ENCODE assay signal across 16 cellular contexts in the genomic region with DNA sequence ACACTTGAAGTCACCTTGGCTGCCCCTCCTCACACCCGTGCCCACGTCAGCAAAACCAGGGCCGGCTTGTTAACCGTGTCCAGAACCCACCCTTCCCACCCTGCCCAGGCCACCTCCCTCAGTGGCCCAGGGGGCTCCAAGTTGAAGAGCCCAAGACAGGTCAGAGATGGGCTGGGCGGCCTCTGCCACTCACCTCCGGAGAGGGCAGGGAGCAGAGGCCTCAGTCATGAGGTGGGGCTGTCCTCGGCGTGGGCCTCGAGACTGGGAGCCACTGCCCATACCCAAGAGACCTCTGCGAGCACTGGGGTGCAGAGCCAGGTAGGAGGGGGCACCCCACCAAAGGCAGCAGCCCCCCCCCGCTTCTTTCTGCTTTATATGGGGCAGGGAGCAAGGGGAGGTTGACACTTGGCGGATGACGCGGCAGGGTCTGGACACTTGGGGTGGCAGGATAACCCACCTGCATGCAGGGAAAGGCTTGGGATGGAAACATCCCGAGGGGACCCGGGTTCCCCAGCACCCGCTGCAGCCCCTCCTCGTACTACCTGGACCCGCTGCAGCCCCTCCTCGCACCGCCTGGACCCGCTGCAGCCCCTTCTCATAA. TPM values are rescaled to one million over a fixed set of nuclear protein-coding genes. Genes with fewer than 3 reads are reported as not detected.
A peak's percentile ranks its signal among the peaks of the same experiment; 100 is the strongest.
DNase-seq lines count a peak whose midpoint lies in the region; ATAC-seq, FAIRE-seq and TF ChIP-seq lines count a peak whose summit lies in the region.
"Had no signal": no experiment of that assay in that cellular context is flagged by ENCODE, and none has a peak within 500 bp of the region (broad histone marks: within the 10 kb centered on the region; RNA-seq: fewer than 3 reads in every experiment).

No MANE protein-coding gene starts in this region.

- TF ChIP-seq POLR2A in HepG2 (IDR thresholded peaks at IDR 0.05; ENCODE audit: insufficient read depth in 1 of 2, low read depth in 2 of 2, low read length in 2 of 2), result no peak

- DNase-seq in chondrocyte (ENCODE audit: low spot score) (peak; percentile 81), HepG2 (ENCODE audit: low spot score) (no peak), sciatic nerve (ENCODE audit: low spot score) (peak; percentile 58), mucosa of gallbladder (ENCODE audit: low spot score) (no peak), A673 (ENCODE audit: low spot score) (no peak), urothelium cell line (ENCODE audit: low spot score) (no peak)
- no peak for DNase-seq in activated T-helper 1 cell treated with anti-CD3 and anti-CD28 coated beads, Interleukin-12 subunit alpha, Interleukin-12 subunit beta, Interleukin-2, Interleukin-4 antibody, amounts not matched to agents 30 ng/mL and 10 ng/mL and 1 ng/mL, durations not matched to agents 14 hours and 24 hours and 36 hours (ENCODE audit: low spot score)
- DNase-seq: activated B cell treated with CpG ODN at 0.5 μM for 24 hours; effector CD8-positive, alpha-beta T cell; GDM1; mesendoderm; NCI-H1694; NCI-H526; PC-9 had no signal

- H3K4me3 ChIP-seq in BLaER1 (no peak overlapping the region), HepG2 (replicated peaks in 1 of 3; ENCODE audit: insufficient read depth in 1 of 3, low read depth in 2 of 3, low read length in 3 of 3) (no peak overlapping the region), A673 (ENCODE audit: low read depth, low read length, poor library complexity, severe bottlenecking) (no peak overlapping the region)
- H3K4me3 ChIP-seq: PC-9 had no signal

- POLR2A ChIA-PET in HepG2 (lab: Yijun Ruan, JAX) (interaction anchor here (1.0 kb wide), 1 partner anchor 37 kb away, joined by 3 read pairs; the partner anchor contains the start of gene SPON2), A673 (lab: Charles Lee; ENCODE audit: low non-redundant PET) (no interaction called here)

- H3K27me3 Mint-ChIP-seq in chondrocyte (ENCODE audit: low read depth), result no peaks in the 10 kb centered on the region
- H3K27me3 Mint-ChIP-seq in activated T-helper 1 cell treated with anti-CD3 and anti-CD28 coated beads, Interleukin-12 subunit alpha, Interleukin-12 subunit beta, Interleukin-2, Interleukin-4 antibody, amounts not matched to agents 30 ng/mL and 10 ng/mL and 1 ng/mL, durations not matched to agents 14 hours and 24 hours and 36 hours (ENCODE audit: insufficient read depth), result no peaks in the 10 kb centered on the region
- H3K27me3 Mint-ChIP-seq: activated B cell treated with CpG ODN at 0.5 μM for 24 hours had no signal

- H2AFZ ChIP-seq in HepG2 (ENCODE audit: low read length), result no peak overlapping the region
- H2AFZ ChIP-seq: parathyroid adenoma, PC-9 had no signal

- no peaks in the 10 kb centered on the region for H3K9me3 Mint-ChIP-seq in chondrocyte (ENCODE audit: low read depth)
- no peaks in the 10 kb centered on the region for H3K9me3 Mint-ChIP-seq in activated T-helper 1 cell treated with anti-CD3 and anti-CD28 coated beads, Interleukin-12 subunit alpha, Interleukin-12 subunit beta, Interleukin-2, Interleukin-4 antibody, amounts not matched to agents 30 ng/mL and 10 ng/mL and 1 ng/mL, durations not matched to agents 14 hours and 24 hours and 36 hours
- H3K9me3 Mint-ChIP-seq: activated B cell treated with CpG ODN at 0.5 μM for 24 hours had no signal

- H3K9me3 ChIP-seq in BLaER1 (no peaks in the 10 kb centered on the region), HepG2 (ENCODE audit: low read length) (no peaks in the 10 kb centered on the region), A673 (ENCODE audit: low read depth, low read length, poor library complexity, severe bottlenecking) (no peaks in the 10 kb centered on the region)

- no peak overlapping the region for H3K4me3 Mint-ChIP-seq in chondrocyte (ENCODE audit: unreplicated experiment)
- H3K4me3 Mint-ChIP-seq in activated T-helper 1 cell treated with anti-CD3 and anti-CD28 coated beads, Interleukin-12 subunit alpha, Interleukin-12 subunit beta, Interleukin-2, Interleukin-4 antibody, amounts not matched to agents 30 ng/mL and 10 ng/mL and 1 ng/mL, durations not matched to agents 14 hours and 24 hours and 36 hours, result no peak overlapping the region
- H3K4me3 Mint-ChIP-seq: activated B cell treated with CpG ODN at 0.5 μM for 24 hours had no signal

- H3K79me2 ChIP-seq in HepG2 (ENCODE audit: insufficient read depth, low read length), result no peaks in the 10 kb centered on the region
- H3K79me2 ChIP-seq: parathyroid adenoma had no signal

- ATAC-seq in HepG2 (no peak), sciatic nerve (no peak)

- H3K9ac ChIP-seq in BLaER1, result no peak overlapping the region
- no peak overlapping the region for H3K9ac ChIP-seq in HepG2 (ENCODE audit: insufficient read depth, low read depth, low read length)
- H3K9ac ChIP-seq: parathyroid adenoma had no signal

- no peaks in the 10 kb centered on the region for H3K27me3 ChIP-seq in BLaER1
- H3K27me3 ChIP-seq in HepG2 (ENCODE audit: control insufficient read depth in 1 of 2, insufficient read depth in 2 of 2, low read length in 2 of 2), result no peaks in the 10 kb centered on the region
- H3K27me3 ChIP-seq in A673 (replicated peaks; ENCODE audit: insufficient read depth, low read depth, low read length, poor library complexity), result no peaks in the 10 kb centered on the region

- H4K20me1 ChIP-seq in BLaER1 (peaks cover 77% of the 10 kb centered on the region), HepG2 (ENCODE audit: insufficient read depth, low read length) (no peaks in the 10 kb centered on the region)

- TF ChIP-seq CTCF in chondrocyte (IDR thresholded peaks at IDR 0.05) (no peak), HepG2 (CRISPR knock-in tag; IDR thresholded peaks at IDR 0.05) (no peak), A673 (conservative IDR thresholded peaks at IDR 0.05; ENCODE audit: low read depth, low read length) (no peak)

- peaks cover 91% of the 10 kb centered on the region for H3K4me1 ChIP-seq in BLaER1
- peaks cover 21% of the 10 kb centered on the region for H3K4me1 ChIP-seq in HepG2 (ENCODE audit: insufficient read depth, low read length)
- no peaks in the 10 kb centered on the region for H3K4me1 ChIP-seq in A673 (ENCODE audit: insufficient read depth, low read length, poor library complexity, severe bottlenecking)

- peaks cover 4% of the 10 kb centered on the region for H3K36me3 Mint-ChIP-seq in chondrocyte (ENCODE audit: low read depth)
- H3K36me3 Mint-ChIP-seq in activated T-helper 1 cell treated with anti-CD3 and anti-CD28 coated beads, Interleukin-12 subunit alpha, Interleukin-12 subunit beta, Interleukin-2, Interleukin-4 antibody, amounts not matched to agents 30 ng/mL and 10 ng/mL and 1 ng/mL, durations not matched to agents 14 hours and 24 hours and 36 hours (ENCODE audit: low read depth), result peaks cover 4% of the 10 kb centered on the region

- peaks cover 41% of the 10 kb centered on the region for H3K4me1 Mint-ChIP-seq in chondrocyte (ENCODE audit: low read depth)
- no peaks in the 10 kb centered on the region for H3K4me1 Mint-ChIP-seq in activated T-helper 1 cell treated with anti-CD3 and anti-CD28 coated beads, Interleukin-12 subunit alpha, Interleukin-12 subunit beta, Interleukin-2, Interleukin-4 antibody, amounts not matched to agents 30 ng/mL and 10 ng/mL and 1 ng/mL, durations not matched to agents 14 hours and 24 hours and 36 hours (ENCODE audit: low read depth)

- FAIRE-seq in HepG2 (lab: Jason Lieb, UNC), result no peak
- FAIRE-seq in urothelium cell line (lab: Jason Lieb, UNC), result no peak

- H3K36me3 ChIP-seq in BLaER1, result peaks cover 50% of the 10 kb centered on the region
- H3K36me3 ChIP-seq in HepG2 (replicated peaks in 1 of 2; ENCODE audit: control insufficient read depth in 1 of 2, insufficient read depth in 2 of 2, low read length in 2 of 2), result peaks cover 7 to 20% of the 10 kb centered on the region in 2 experiments
- H3K36me3 ChIP-seq in A673 (ENCODE audit: insufficient read depth, low read length, poor library complexity, severe bottlenecking), result peaks cover 40% of the 10 kb centered on the region

- 98% methylated on average over 18 of the region's 22 CpGs for WGBS in HepG2 (ENCODE audit: low lambda C conversion rate)

- no peak overlapping the region for H3K27ac ChIP-seq in BLaER1
- H3K27ac ChIP-seq in HepG2 (ENCODE audit: extremely low read length, insufficient read depth, low read length), result no peak overlapping the region
- no peak overlapping the region for H3K27ac ChIP-seq in A673 (ENCODE audit: low read depth, low read length, poor library complexity, severe bottlenecking)
- H3K27ac ChIP-seq: parathyroid adenoma, PC-9 had no signal

- BruUV-seq in HepG2 (replicated peaks; lab: Mats Ljungman, UMichigan) (no TSS peak), A673 (replicated peaks; lab: Mats Ljungman, UMichigan) (no TSS peak)

- H3K27ac Mint-ChIP-seq in chondrocyte (ENCODE audit: unreplicated experiment), result peak overlapping the region; percentile 45
- H3K27ac Mint-ChIP-seq in activated T-helper 1 cell treated with anti-CD3 and anti-CD28 coated beads, Interleukin-12 subunit alpha, Interleukin-12 subunit beta, Interleukin-2, Interleukin-4 antibody, amounts not matched to agents 30 ng/mL and 10 ng/mL and 1 ng/mL, durations not matched to agents 14 hours and 24 hours and 36 hours, result no peak overlapping the region
- H3K27ac Mint-ChIP-seq: activated B cell treated with CpG ODN at 0.5 μM for 24 hours had no signal

- H3K4me2 ChIP-seq in BLaER1 (peak overlapping the region; percentile 83), HepG2 (ENCODE audit: low read depth, low read length) (no peak overlapping the region)
- H3K4me2 ChIP-seq: PC-9 had no signal

- in situ Hi-C loops in HepG2 (cut with HindIII; ENCODE audit: extremely low pct_ligation_motif_present, low pct_unique_long_range_greater_than_20kb), result no loop called here

- CTCF ChIA-PET in HepG2 (lab: Yijun Ruan, JAX; ENCODE audit: low intra/inter-chr PET ratio, low total read pairs) (no interaction called here), A673 (lab: Charles Lee) (no interaction called here)

- no peak for TF ChIP-seq EP300 in HepG2 (IDR thresholded peaks at IDR 0.05; ENCODE audit: low read depth in 2 of 2, low read length in 2 of 2)
- TF ChIP-seq EP300 in HepG2 (CRISPR knock-in tag; IDR thresholded peaks at IDR 0.05; ENCODE audit: borderline replicate concordance), result no peak

- no peak for TF ChIP-seq RAD21 in HepG2 (CRISPR knock-in tag; IDR thresholded peaks at IDR 0.05)

- intact Hi-C loops in HepG2 (cut with micrococcal nuclease; ENCODE audit: unreplicated experiment), result no loop called here
- intact Hi-C loops in sciatic nerve (cut with DNase I), result no loop called here
- intact Hi-C loops in activated T-helper 1 cell treated with anti-CD3 and anti-CD28 coated beads, Interleukin-12 subunit alpha, Interleukin-12 subunit beta, Interleukin-2, Interleukin-4 antibody, amounts not matched to agents 30 ng/mL and 10 ng/mL and 1 ng/mL, durations not matched to agents 14 hours and 24 hours and 36 hours (cut with micrococcal nuclease), result no loop called here
- intact Hi-C loops in A673 (cut with micrococcal nuclease; ENCODE audit: unreplicated experiment), result no loop called here

RNA-seq across cellular contexts. Expression of gene SPON2, which starts 38.0 kb away (rescaled TPM):
- 158 to 184 TPM (median 162 TPM) in 3 replicates for total RNA-seq in chondrocyte
- total RNA-seq in HepG2 (2016; rRNA removed; fragmentation: Illumina TruSeq; extraction: Trizol), result 12.5 and 17.4 TPM in 2 replicates
- 4.7 and 5.3 TPM in 2 replicates for total RNA-seq in HepG2 (2016; cell fraction: cytosol; rRNA removed; fragmentation: Illumina TruSeq; extraction: Trizol; ENCODE audit: low read depth)
- 13.2 and 25.5 TPM in 2 replicates for total RNA-seq in HepG2 (2016; cell fraction: insoluble cytoplasmic fraction; rRNA removed; fragmentation: Illumina TruSeq; extraction: Trizol)
- total RNA-seq in HepG2 (2016; cell fraction: membrane; rRNA removed; fragmentation: Illumina TruSeq; extraction: Trizol), result 9.4 and 9.5 TPM in 2 replicates
- total RNA-seq in HepG2 (2016; cell fraction: nucleus; rRNA removed; fragmentation: Illumina TruSeq; extraction: Trizol), result 15.0 and 17.4 TPM in 2 replicates
- polyA plus RNA-seq in HepG2 (2011; rRNA removed), result 55.2 and 80.8 TPM in 2 replicates
- 34.7 and 69.3 TPM in 2 replicates for polyA plus RNA-seq in HepG2 (2011; cell fraction: cytosol; rRNA removed)
- polyA plus RNA-seq in HepG2 (2011; cell fraction: nucleus; rRNA removed), result 320 and 335 TPM in 2 replicates
- polyA plus RNA-seq in HepG2 (2012), result 21.8 and 46.8 TPM in 2 replicates
- 3.7 and 4.9 TPM in 2 replicates for polyA plus RNA-seq in HepG2 (2016; cell fraction: cytosol; fragmentation: Illumina TruSeq; extraction: Trizol; ENCODE audit: low read depth)
- 12.3 and 15.6 TPM in 2 replicates for polyA plus RNA-seq in HepG2 (2016; cell fraction: insoluble cytoplasmic fraction; fragmentation: Illumina TruSeq; extraction: Trizol; ENCODE audit: low read depth)
- 8.6 and 9.0 TPM in 2 replicates for polyA plus RNA-seq in HepG2 (2016; cell fraction: membrane; fragmentation: Illumina TruSeq; extraction: Trizol; ENCODE audit: low read depth)
- 34.9 and 43.2 TPM in 2 replicates for polyA plus RNA-seq in HepG2 (2016; cell fraction: nucleus; fragmentation: Illumina TruSeq; extraction: Trizol; ENCODE audit: insufficient read depth, low read depth)
- polyA minus RNA-seq in HepG2 (2011; rRNA and poly(A)+ RNA removed; ENCODE audit: low replicate concordance), result 0.65 and 46.4 TPM in 2 replicates
- polyA minus RNA-seq in HepG2 (2011; cell fraction: cytosol; rRNA and poly(A)+ RNA removed), result 20.2 and 29.8 TPM in 2 replicates
- 33.9 and 38.4 TPM in 2 replicates for polyA minus RNA-seq in HepG2 (2011; cell fraction: nucleus; rRNA and poly(A)+ RNA removed)
- 35.6 TPM for total RNA-seq in sciatic nerve
- total RNA-seq in mucosa of gallbladder, result 52.0 TPM
- 12.1 and 16.3 TPM in 2 replicates for total RNA-seq in activated T-helper 1 cell treated with anti-CD3 and anti-CD28 coated beads, Interleukin-12 subunit alpha, Interleukin-12 subunit beta, Interleukin-2, Interleukin-4 antibody, amounts not matched to agents 30 ng/mL and 10 ng/mL and 1 ng/mL, durations not matched to agents 14 hours and 24 hours and 36 hours
- total RNA-seq in A673 (2021), result 2.3 and 4.8 TPM in 2 replicates

RNA-seq across cellular contexts. Expression of gene CTBP1, which starts 38.6 kb away (rescaled TPM):
- 147 to 175 TPM (median 151 TPM) in 3 replicates for total RNA-seq in chondrocyte
- total RNA-seq in HepG2 (2016; rRNA removed; fragmentation: Illumina TruSeq; extraction: Trizol), result 106 and 112 TPM in 2 replicates
- 119 TPM in 2 replicates for total RNA-seq in HepG2 (2016; cell fraction: cytosol; rRNA removed; fragmentation: Illumina TruSeq; extraction: Trizol; ENCODE audit: low read depth)
- total RNA-seq in HepG2 (2016; cell fraction: insoluble cytoplasmic fraction; rRNA removed; fragmentation: Illumina TruSeq; extraction: Trizol), result 83.8 and 121 TPM in 2 replicates
- total RNA-seq in HepG2 (2016; cell fraction: membrane; rRNA removed; fragmentation: Illumina TruSeq; extraction: Trizol), result 133 and 173 TPM in 2 replicates
- 51.5 and 60.9 TPM in 2 replicates for total RNA-seq in HepG2 (2016; cell fraction: nucleus; rRNA removed; fragmentation: Illumina TruSeq; extraction: Trizol)
- polyA plus RNA-seq in HepG2 (2011; rRNA removed), result 78.5 and 123 TPM in 2 replicates
- 87.2 and 182 TPM in 2 replicates for polyA plus RNA-seq in HepG2 (2011; cell fraction: cytosol; rRNA removed)
- 489 and 636 TPM in 2 replicates for polyA plus RNA-seq in HepG2 (2011; cell fraction: nucleus; rRNA removed)
- 69.0 and 92.6 TPM in 2 replicates for polyA plus RNA-seq in HepG2 (2012)
- polyA plus RNA-seq in HepG2 (2016; cell fraction: cytosol; fragmentation: Illumina TruSeq; extraction: Trizol; ENCODE audit: low read depth), result 49.5 and 64.7 TPM in 2 replicates
- 101 and 112 TPM in 2 replicates for polyA plus RNA-seq in HepG2 (2016; cell fraction: insoluble cytoplasmic fraction; fragmentation: Illumina TruSeq; extraction: Trizol; ENCODE audit: low read depth)
- polyA plus RNA-seq in HepG2 (2016; cell fraction: membrane; fragmentation: Illumina TruSeq; extraction: Trizol; ENCODE audit: low read depth), result 103 and 116 TPM in 2 replicates
- 152 and 155 TPM in 2 replicates for polyA plus RNA-seq in HepG2 (2016; cell fraction: nucleus; fragmentation: Illumina TruSeq; extraction: Trizol; ENCODE audit: insufficient read depth, low read depth)
- 136 and 350 TPM in 2 replicates for polyA minus RNA-seq in HepG2 (2011; rRNA and poly(A)+ RNA removed; ENCODE audit: low replicate concordance)
- polyA minus RNA-seq in HepG2 (2011; cell fraction: cytosol; rRNA and poly(A)+ RNA removed), result 85.1 and 100 TPM in 2 replicates
- polyA minus RNA-seq in HepG2 (2011; cell fraction: nucleus; rRNA and poly(A)+ RNA removed), result 47.7 and 48.4 TPM in 2 replicates
- total RNA-seq in sciatic nerve, result 143 TPM
- total RNA-seq in mucosa of gallbladder, result 213 TPM
- total RNA-seq in activated T-helper 1 cell treated with anti-CD3 and anti-CD28 coated beads, Interleukin-12 subunit alpha, Interleukin-12 subunit beta, Interleukin-2, Interleukin-4 antibody, amounts not matched to agents 30 ng/mL and 10 ng/mL and 1 ng/mL, durations not matched to agents 14 hours and 24 hours and 36 hours, result 203 and 206 TPM in 2 replicates
- 187 and 196 TPM in 2 replicates for total RNA-seq in A673 (2021)

Comparison
In these comparisons a context has a peak if more than half of its experiments do, and no peak if none do; other contexts are left out.
1. DNase-seq: peak in chondrocyte (single experiment) and sciatic nerve (single experiment); none in HepG2 (single experiment), mucosa of gallbladder (single experiment), activated T-helper 1 cell treated with anti-CD3 and anti-CD28 coated beads, Interleukin-12 subunit alpha, Interleukin-12 subunit beta, Interleukin-2, Interleukin-4 antibody, amounts not matched to agents 30 ng/mL and 10 ng/mL and 1 ng/mL, durations not matched to agents 14 hours and 24 hours and 36 hours (single experiment), A673 (single experiment) and urothelium cell line (single experiment).